ENCODE assay signal across 1 cellular context in the genomic region with DNA sequence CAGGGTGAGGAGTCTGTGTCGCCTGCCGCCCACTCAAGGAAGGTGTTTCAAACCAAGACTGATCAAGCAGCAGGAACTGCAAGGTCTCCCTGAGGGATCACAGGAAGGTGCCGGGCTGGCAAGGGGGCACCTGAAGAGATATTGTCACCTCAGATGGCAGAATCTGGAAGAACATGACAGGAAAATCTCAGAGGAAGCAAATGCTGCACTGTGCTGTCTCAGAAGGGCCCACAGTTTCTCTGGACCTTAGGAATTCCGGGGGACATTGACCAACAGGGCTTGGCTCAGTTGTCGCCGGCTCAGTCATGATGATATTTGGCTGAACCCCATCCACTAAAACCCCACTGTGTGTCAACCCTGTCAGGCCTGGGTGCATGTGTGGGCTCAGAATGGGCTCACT.
TF ChIP-seq lines count a peak whose summit lies in the region.

No MANE protein-coding gene starts in this region.

TF ChIP-seq in H1, 55 proteins besides CTCF, POLR2A, EP300 and RAD21:
- TF ChIP-seq TCF12 (IDR thresholded peaks at IDR 0.05; ENCODE audit: low read depth, low read length), result no peak
- TF ChIP-seq TAF1 (IDR thresholded peaks at IDR 0.05; ENCODE audit: low read depth, low read length), result no peak
- no peak for TF ChIP-seq POLR2AphosphoS5 (IDR thresholded peaks at IDR 0.05; ENCODE audit: low read depth, low read length)
- TF ChIP-seq CREB1 (IDR thresholded peaks at IDR 0.05), result no peak
- no peak for TF ChIP-seq JUN (IDR thresholded peaks at IDR 0.05; ENCODE audit: low read depth, low read length)
- no peak for TF ChIP-seq KDM5A (IDR thresholded peaks at IDR 0.05; ENCODE audit: low read length)
- TF ChIP-seq RBBP5 (IDR thresholded peaks at IDR 0.05; ENCODE audit: borderline replicate concordance, low read depth, low read length), result no peak
- no peak for TF ChIP-seq SUZ12 (IDR thresholded peaks at IDR 0.05; ENCODE audit: low read length)
- TF ChIP-seq BCL11A (IDR thresholded peaks at IDR 0.05; ENCODE audit: low read depth in 2 of 2, low read length in 2 of 2), result no peak
- TF ChIP-seq GABPA (IDR thresholded peaks at IDR 0.05; ENCODE audit: borderline replicate concordance, insufficient read depth, low read length), result no peak
- TF ChIP-seq ZNF274 (IDR thresholded peaks at IDR 0.05; ENCODE audit: borderline replicate concordance, extremely low read depth, low read length), result no peak
- TF ChIP-seq, protein P1, sequence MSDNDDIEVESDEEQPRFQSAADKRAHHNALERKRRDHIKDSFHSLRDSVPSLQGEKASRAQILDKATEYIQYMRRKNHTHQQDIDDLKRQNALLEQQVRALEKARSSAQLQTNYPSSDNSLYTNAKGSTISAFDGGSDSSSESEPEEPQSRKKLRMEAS (IDR thresholded peaks at IDR 0.05), result no peak
- no peak for TF ChIP-seq HDAC6 (IDR thresholded peaks at IDR 0.05; ENCODE audit: low read depth, low read length)
